Comparison of ENCODE assay signal across 13 cellular contexts in the genomic region with DNA sequence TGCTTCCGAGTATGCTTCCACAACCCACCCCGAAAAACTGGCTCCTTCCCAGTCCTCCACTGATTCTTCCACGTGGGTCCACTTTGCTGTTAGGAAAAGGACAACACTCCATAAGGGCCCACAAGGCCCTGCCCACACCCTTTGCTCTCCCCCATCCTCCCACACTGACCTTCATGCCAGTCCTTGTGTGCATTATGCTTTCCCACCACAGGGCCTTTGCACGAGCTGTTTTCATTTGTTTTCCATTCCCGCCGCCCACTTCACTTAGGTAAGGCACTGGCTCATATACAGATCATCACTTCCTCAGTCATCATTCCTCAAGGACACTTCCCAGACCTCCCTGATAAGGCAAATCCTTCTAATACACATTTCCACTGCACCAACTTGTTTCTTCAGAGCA.
"Had no signal": no experiment of that assay in that cellular context is flagged by ENCODE, and none has a peak within 500 bp of the region (broad histone marks: within the 10 kb centered on the region; RNA-seq: fewer than 3 reads in every experiment).

No MANE protein-coding gene starts in this region.

- H3K9me3 ChIP-seq: ascending aorta, testis had no signal

- H3K4me1 ChIP-seq: ascending aorta, testis had no signal

- DNase-seq: activated CD8-positive, alpha-beta memory T cell treated with anti-CD3 and anti-CD28 coated beads, Interleukin-2, amount 10 ng/mL, durations not matched to agents 7 days and 5 days; activated gamma-delta T cell treated with Interleukin-2 at 50 U/mL for 16 hours; activated naive CD8-positive, alpha-beta T cell treated with anti-CD3 and anti-CD28 coated beads, Interleukin-2, amount 10 ng/mL, durations not matched to agents 7 days and 5 days; activated T-cell treated with anti-CD3 and anti-CD28 coated beads, Interleukin-2, amount 50 U/mL, for 4 hours; dorsolateral prefrontal cortex; hypothalamus; midbrain; natural killer cell; occipital lobe; testis had no signal

- H3K36me3 ChIP-seq: ascending aorta had no signal

- H3K27me3 ChIP-seq: ascending aorta, dorsolateral prefrontal cortex, testis had no signal

- H3K36me3 Mint-ChIP-seq: natural killer cell had no signal

- H3K4me3 Mint-ChIP-seq: activated CD8-positive, alpha-beta memory T cell treated with anti-CD3 and anti-CD28 coated beads, Interleukin-2, amount 10 ng/mL, durations not matched to agents 7 days and 5 days; activated naive CD8-positive, alpha-beta T cell treated with anti-CD3 and anti-CD28 coated beads, Interleukin-2, amount 10 ng/mL, durations not matched to agents 7 days and 5 days; activated T-cell treated with anti-CD3 and anti-CD28 coated beads, Interleukin-2, amount 50 U/mL, for 4 hours; natural killer cell; stimulated activated naive CD8-positive, alpha-beta T cell treated with anti-CD3 and anti-CD28 coated beads, Interleukin-15, Interleukin-2, amounts not matched to agents 100 ng/mL and 50 ng/mL, for 24 hours had no signal

- H3K27ac Mint-ChIP-seq: activated CD8-positive, alpha-beta memory T cell treated with anti-CD3 and anti-CD28 coated beads, Interleukin-2, amount 10 ng/mL, durations not matched to agents 7 days and 5 days; activated naive CD8-positive, alpha-beta T cell treated with anti-CD3 and anti-CD28 coated beads, Interleukin-2, amount 10 ng/mL, durations not matched to agents 7 days and 5 days; natural killer cell; stimulated activated naive CD8-positive, alpha-beta T cell treated with anti-CD3 and anti-CD28 coated beads, Interleukin-15, Interleukin-2, amounts not matched to agents 100 ng/mL and 50 ng/mL, for 24 hours had no signal

- H3K27me3 Mint-ChIP-seq: activated CD8-positive, alpha-beta memory T cell treated with anti-CD3 and anti-CD28 coated beads, Interleukin-2, amount 10 ng/mL, durations not matched to agents 7 days and 5 days had no signal

- ATAC-seq: activated CD4-positive, CD25-positive, alpha-beta regulatory T cell treated with anti-CD3 and anti-CD28 coated beads, Interleukin-2, amount 50 U/mL, for 24 hours; activated CD8-positive, alpha-beta memory T cell treated with anti-CD3 and anti-CD28 coated beads, Interleukin-2, amount 10 ng/mL, durations not matched to agents 7 days and 5 days; activated T-cell treated with anti-CD3 and anti-CD28 coated beads, Interleukin-2, amount 50 U/mL, for 4 hours; natural killer cell had no signal

- H3K9me3 Mint-ChIP-seq: activated naive CD8-positive, alpha-beta T cell treated with anti-CD3 and anti-CD28 coated beads, Interleukin-2, amount 10 ng/mL, durations not matched to agents 7 days and 5 days; activated T-cell treated with anti-CD3 and anti-CD28 coated beads, Interleukin-2, amount 50 U/mL, for 4 hours; natural killer cell; stimulated activated naive CD8-positive, alpha-beta T cell treated with anti-CD3 and anti-CD28 coated beads, Interleukin-15, Interleukin-2, amounts not matched to agents 100 ng/mL and 50 ng/mL, for 24 hours had no signal

- H3K27ac ChIP-seq: ascending aorta, dorsolateral prefrontal cortex, testis had no signal

- H3K4me3 ChIP-seq: ascending aorta, dorsolateral prefrontal cortex, testis had no signal
